In the genomic region with DNA sequence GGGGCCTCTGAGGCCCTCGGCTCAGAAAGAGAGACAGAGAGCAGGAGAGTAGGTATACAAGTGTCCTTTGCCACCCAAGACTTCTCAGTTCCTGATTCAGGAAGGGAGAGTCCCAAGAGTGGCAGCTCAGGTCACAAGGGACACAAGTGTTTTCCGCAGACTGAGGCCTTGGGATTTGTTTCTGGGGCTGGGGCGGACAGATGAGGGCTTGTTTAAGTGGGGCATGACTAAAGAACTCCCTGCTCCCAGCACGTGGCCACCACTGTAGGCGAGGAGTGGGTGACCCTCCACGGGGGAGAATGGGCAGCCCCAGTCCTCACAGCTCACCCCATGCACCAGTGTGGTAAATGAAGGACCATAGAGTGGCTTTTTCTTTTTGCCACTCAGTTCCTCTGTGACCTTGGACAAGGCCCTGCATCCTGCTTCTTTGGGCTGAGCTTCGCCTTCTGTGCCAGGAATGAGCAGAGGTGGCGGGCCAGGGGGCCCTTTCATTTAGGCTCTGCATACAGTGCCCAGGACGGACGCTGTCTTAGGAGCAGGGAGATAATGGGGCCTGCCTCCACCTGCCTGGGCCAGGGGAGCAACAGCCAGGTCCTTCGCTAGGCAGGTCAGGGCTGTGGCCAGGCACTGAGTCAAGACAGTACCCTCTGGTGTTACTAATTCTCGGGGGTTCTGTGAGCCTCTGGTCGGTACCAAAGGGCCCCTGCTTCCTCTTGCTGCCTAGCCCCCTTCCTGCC, we compare ENCODE assay signal across 18 cellular contexts. TPM values are rescaled to one million over a fixed set of nuclear protein-coding genes. Genes with fewer than 3 reads are reported as not detected.
"Had no signal": no experiment of that assay in that cellular context is flagged by ENCODE, and none has a peak within 500 bp of the region (broad histone marks: within the 10 kb centered on the region; RNA-seq: fewer than 3 reads in every experiment).

No MANE protein-coding gene starts in this region.

- H3K27me3 ChIP-seq: hepatocyte, upper lobe of right lung had no signal

- H3K4me3 ChIP-seq: hepatocyte, lung, upper lobe of right lung had no signal

- H3K27me3 Mint-ChIP-seq: stimulated activated naive CD8-positive, alpha-beta T cell treated with anti-CD3 and anti-CD28 coated beads, Interleukin-15, Interleukin-2, amounts not matched to agents 100 ng/mL and 50 ng/mL, for 24 hours had no signal

- H3K4me3 Mint-ChIP-seq: activated T-cell treated with anti-CD3 and anti-CD28 coated beads, Interleukin-2, amount 50 U/mL, for 4 hours; effector memory CD8-positive, alpha-beta T cell; naive thymus-derived CD4-positive, alpha-beta T cell; stimulated activated naive CD8-positive, alpha-beta T cell treated with anti-CD3 and anti-CD28 coated beads, Interleukin-15, Interleukin-2, amounts not matched to agents 100 ng/mL and 50 ng/mL, for 24 hours; T-helper 1 cell treated with Interleukin-12 subunit alpha and Interleukin-12 subunit beta and Interleukin-4 antibody, amounts not matched to agents 30 μg/mL and 1 μg/mL, for 36 hours had no signal

- H3K27ac ChIP-seq: hepatocyte, upper lobe of right lung had no signal

- H2AFZ ChIP-seq: hepatocyte had no signal

- H3K27ac Mint-ChIP-seq: effector memory CD8-positive, alpha-beta T cell; naive thymus-derived CD4-positive, alpha-beta T cell; stimulated activated naive CD8-positive, alpha-beta T cell treated with anti-CD3 and anti-CD28 coated beads, Interleukin-15, Interleukin-2, amounts not matched to agents 100 ng/mL and 50 ng/mL, for 24 hours; T-helper 1 cell treated with Interleukin-12 subunit alpha and Interleukin-12 subunit beta and Interleukin-4 antibody, amounts not matched to agents 30 μg/mL and 1 μg/mL, for 36 hours had no signal

- ATAC-seq: activated T-cell treated with anti-CD3 and anti-CD28 coated beads, Interleukin-2, amount 50 U/mL, for 4 hours; effector memory CD8-positive, alpha-beta T cell; naive thymus-derived CD4-positive, alpha-beta T cell; sciatic nerve; upper lobe of right lung had no signal

- H3K4me1 ChIP-seq: upper lobe of right lung had no signal

- H3K4me1 Mint-ChIP-seq: naive thymus-derived CD4-positive, alpha-beta T cell had no signal

- H3K4me2 ChIP-seq: hepatocyte had no signal

- H3K79me2 ChIP-seq: hepatocyte had no signal

- DNase-seq: activated CD4-positive, alpha-beta T cell treated with anti-CD3 and anti-CD28 coated beads, Interleukin-2, amount 50 U/mL, for 1 hour; activated CD4-positive, CD25-positive, alpha-beta regulatory T cell; activated T-cell treated with anti-CD3 and anti-CD28 coated beads, Interleukin-2, amount 50 U/mL, for 4 hours; caudate nucleus; cortex of kidney; effector memory CD8-positive, alpha-beta T cell; naive thymus-derived CD4-positive, alpha-beta T cell; nucleus accumbens; stimulated activated CD4-positive, alpha-beta T cell treated with anti-CD3 and anti-CD28 coated beads, Interleukin-2, amount 100 ng/mL, for 24 hours; upper lobe of right lung had no signal

RNA-seq across cellular contexts. Expression of a gene that starts 50.8 kb away (rescaled TPM):
- total RNA-seq: epithelial cell of proximal tubule; naive thymus-derived CD4-positive, alpha-beta T cell; pulmonary artery endothelial cell; sciatic nerve; temporal lobe had no signal
- polyA plus RNA-seq: naive thymus-derived CD4-positive, alpha-beta T cell had no signal
